Comparison of ENCODE assay signal across 14 cellular contexts in the genomic region with DNA sequence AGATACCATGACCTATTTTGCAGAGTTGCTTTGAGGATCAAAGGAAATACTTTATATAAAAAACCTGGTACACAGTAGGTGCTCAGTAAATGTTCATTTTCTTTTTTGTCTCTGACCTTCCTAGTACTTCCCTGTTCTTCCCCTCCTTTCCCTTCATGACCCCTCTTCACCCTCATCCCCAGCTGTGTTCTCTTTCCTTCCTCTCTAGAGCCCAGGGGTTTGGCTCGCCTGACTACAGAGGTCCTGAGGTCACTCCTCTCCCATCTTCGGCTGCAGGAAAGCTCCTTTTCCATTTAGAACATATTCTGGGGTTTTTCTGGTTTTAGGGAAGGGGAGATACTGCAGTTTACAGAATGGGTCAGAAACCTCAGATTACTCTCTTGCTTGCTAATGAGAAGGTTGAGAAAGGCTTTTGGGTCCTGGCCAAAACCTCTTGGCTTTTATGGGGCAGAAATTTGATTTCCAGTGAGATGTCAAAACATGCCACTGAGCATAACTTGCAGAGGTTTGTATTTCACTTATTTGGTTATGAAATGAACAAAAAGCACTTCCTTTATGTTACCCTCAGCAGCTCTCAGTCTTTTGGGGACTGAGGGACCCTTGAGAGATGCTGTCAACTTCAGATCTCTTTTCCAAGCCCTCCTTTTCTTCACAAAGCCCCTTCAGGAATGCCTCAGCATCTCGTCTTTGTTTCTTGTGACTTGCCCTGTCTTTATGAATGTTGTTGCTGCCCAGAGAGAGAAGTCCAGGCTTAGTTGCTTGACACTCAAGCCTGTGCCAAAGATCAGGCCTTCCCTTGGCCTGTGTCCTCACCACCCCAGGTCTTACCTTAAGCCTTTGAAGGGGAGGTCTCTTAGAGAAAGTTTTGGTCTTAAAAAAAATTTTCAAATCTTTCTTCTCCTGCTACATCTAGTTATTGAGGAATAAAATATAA.
DNase-seq lines count a peak whose midpoint lies in the region; ATAC-seq, FAIRE-seq and TF ChIP-seq lines count a peak whose summit lies in the region.
"Had no signal": no experiment of that assay in that cellular context is flagged by ENCODE, and none has a peak within 500 bp of the region (broad histone marks: within the 10 kb centered on the region; RNA-seq: fewer than 3 reads in every experiment).

No MANE protein-coding gene starts in this region.

- ATAC-seq in left cardiac atrium = peak; percentile 81 to 93
- ATAC-seq in stimulated activated naive CD8-positive, alpha-beta T cell treated with anti-CD3 and anti-CD28 coated beads, Interleukin-15, Interleukin-2, amounts not matched to agents 100 U/mL and 50 U/mL, for 24 hours = no peak
- ATAC-seq: natural killer cell treated with Interleukin-12 subunit alpha and Interleukin-12 subunit beta and Interleukin-15 and Interleukin-18, amount 100 ng/mL, for 72 hours had no signal

- H3K36me3 ChIP-seq in GM23248 (ENCODE audit: low read depth) (no peaks in the 10 kb centered on the region), astrocyte (ENCODE audit: insufficient read depth, low read length) (no peaks in the 10 kb centered on the region), skeletal muscle satellite cell (ENCODE audit: insufficient read depth, low read length) (no peaks in the 10 kb centered on the region)
- H3K36me3 ChIP-seq: stomach had no signal

- no peaks in the 10 kb centered on the region for H3K27me3 Mint-ChIP-seq in astrocyte (ENCODE audit: low read depth, unreplicated experiment)
- H3K27me3 Mint-ChIP-seq in activated naive CD4-positive, alpha-beta T cell treated with anti-CD3 and anti-CD28 coated beads for 36 hours (ENCODE audit: low read depth) = peaks cover 8% of the 10 kb centered on the region

- H2AFZ ChIP-seq in GM23248 = peak overlapping the region; percentile 57
- H2AFZ ChIP-seq in astrocyte (ENCODE audit: low read depth, low read length) = peak overlapping the region; percentile 12

- H3K9me3 ChIP-seq in GM23248 (ENCODE audit: low read depth) (no peaks in the 10 kb centered on the region), astrocyte (ENCODE audit: insufficient read depth, low read depth, low read length) (no peaks in the 10 kb centered on the region), skeletal muscle satellite cell (replicated peaks; ENCODE audit: low read length) (no peaks in the 10 kb centered on the region)
- H3K9me3 ChIP-seq: stomach had no signal

- no peaks in the 10 kb centered on the region for H3K9me3 Mint-ChIP-seq in astrocyte (ENCODE audit: unreplicated experiment)
- no peaks in the 10 kb centered on the region for H3K9me3 Mint-ChIP-seq in activated naive CD4-positive, alpha-beta T cell treated with anti-CD3 and anti-CD28 coated beads for 36 hours
- H3K9me3 Mint-ChIP-seq: activated naive CD4-positive, alpha-beta T cell treated with anti-CD3 and anti-CD28 coated beads, Interleukin-2, amount 10 ng/mL, durations not matched to agents 7 days and 5 days; natural killer cell treated with Interleukin-12 subunit alpha and Interleukin-12 subunit beta and Interleukin-15 and Interleukin-18, amount 100 ng/mL, for 72 hours; T-helper 1 cell treated with Interleukin-12 subunit alpha and Interleukin-12 subunit beta and Interleukin-4 antibody, amounts not matched to agents 30 μg/mL and 1 μg/mL, for 36 hours had no signal

- H4K20me1 ChIP-seq in GM23248 (ENCODE audit: insufficient read depth) = no peaks in the 10 kb centered on the region
- no peaks in the 10 kb centered on the region for H4K20me1 ChIP-seq in astrocyte (ENCODE audit: insufficient read depth, low read length)

- H3K4me3 Mint-ChIP-seq in astrocyte (ENCODE audit: unreplicated experiment) = no peak overlapping the region
- no peak overlapping the region for H3K4me3 Mint-ChIP-seq in activated naive CD4-positive, alpha-beta T cell treated with anti-CD3 and anti-CD28 coated beads for 36 hours
- H3K4me3 Mint-ChIP-seq: activated naive CD4-positive, alpha-beta T cell treated with anti-CD3 and anti-CD28 coated beads, Interleukin-2, amount 10 ng/mL, durations not matched to agents 7 days and 5 days; natural killer cell treated with Interleukin-12 subunit alpha and Interleukin-12 subunit beta and Interleukin-15 and Interleukin-18, amount 100 ng/mL, for 72 hours; T-helper 1 cell treated with Interleukin-12 subunit alpha and Interleukin-12 subunit beta and Interleukin-4 antibody, amounts not matched to agents 30 μg/mL and 1 μg/mL, for 36 hours had no signal

- H3K4me2 ChIP-seq in GM23248 (ENCODE audit: unreplicated experiment) (no peak overlapping the region), astrocyte (ENCODE audit: low read length) (no peak overlapping the region), skeletal muscle satellite cell (ENCODE audit: low read length) (peak overlapping the region; percentile 63)

- peak overlapping the region; percentile 62 for H3K27ac Mint-ChIP-seq in astrocyte (ENCODE audit: unreplicated experiment)
- H3K27ac Mint-ChIP-seq in activated naive CD4-positive, alpha-beta T cell treated with anti-CD3 and anti-CD28 coated beads for 36 hours = no peak overlapping the region
- H3K27ac Mint-ChIP-seq: activated naive CD4-positive, alpha-beta T cell treated with anti-CD3 and anti-CD28 coated beads, Interleukin-2, amount 10 ng/mL, durations not matched to agents 7 days and 5 days; T-helper 1 cell treated with Interleukin-12 subunit alpha and Interleukin-12 subunit beta and Interleukin-4 antibody, amounts not matched to agents 30 μg/mL and 1 μg/mL, for 36 hours had no signal

- H3K79me2 ChIP-seq in GM23248 (ENCODE audit: insufficient read depth) (no peaks in the 10 kb centered on the region), astrocyte (ENCODE audit: insufficient read depth, low read length) (no peaks in the 10 kb centered on the region)

- H3K4me1 ChIP-seq in GM23248 (ENCODE audit: insufficient read depth) (peaks cover 12% of the 10 kb centered on the region), astrocyte (ENCODE audit: insufficient read depth, low read length) (no peaks in the 10 kb centered on the region), skeletal muscle satellite cell (ENCODE audit: control insufficient read depth, insufficient read depth, low read length) (peaks cover 32% of the 10 kb centered on the region)

- no peaks in the 10 kb centered on the region for H3K27me3 ChIP-seq in GM23248 (replicated peaks; ENCODE audit: insufficient read depth)
- no peaks in the 10 kb centered on the region for H3K27me3 ChIP-seq in astrocyte (ENCODE audit: insufficient read depth, low read length)
- H3K27me3 ChIP-seq in skeletal muscle satellite cell (ENCODE audit: control insufficient read depth, insufficient read depth, low read length) = no peaks in the 10 kb centered on the region
- H3K27me3 ChIP-seq: stomach had no signal

- in situ Hi-C loops in GM23248 (cut with MboI) = no loop called here

- H3K4me3 ChIP-seq in GM23248 (no peak overlapping the region), astrocyte (ENCODE audit: insufficient read depth, low read depth, low read length) (no peak overlapping the region), skeletal muscle satellite cell (ENCODE audit: low read length) (no peak overlapping the region)
- H3K4me3 ChIP-seq: stomach had no signal

- peak; percentile 68 for DNase-seq in GM23248
- DNase-seq in astrocyte (ENCODE audit: low read depth) = peak; percentile 53
- DNase-seq in left cardiac atrium = no peak
- DNase-seq in iPS-NIHi11 (ENCODE audit: low spot score) = no peak
- DNase-seq in NCI-H345 treated with DMSO at 0.1 percent for 48 hours (lab: John Stamatoyannopoulos, UW; ENCODE audit: unreplicated experiment) = no peak
- no peak for DNase-seq in activated naive CD4-positive, alpha-beta T cell treated with anti-CD3 and anti-CD28 coated beads for 36 hours
- DNase-seq in stimulated activated naive CD8-positive, alpha-beta T cell treated with anti-CD3 and anti-CD28 coated beads, Interleukin-15, Interleukin-2, amounts not matched to agents 100 U/mL and 50 U/mL, for 24 hours = no peak
- DNase-seq: activated CD4-positive, alpha-beta T cell treated with anti-CD3 and anti-CD28 coated beads, Interleukin-2, amount 50 U/mL, for 48 hours; activated naive CD4-positive, alpha-beta T cell treated with anti-CD3 and anti-CD28 coated beads, Interleukin-2, amount 10 ng/mL, durations not matched to agents 7 days and 5 days; NCI-H1417; stomach had no signal

- no peaks in the 10 kb centered on the region for H3K9me2 ChIP-seq in GM23248 (ENCODE audit: insufficient read depth)

- peaks cover 24% of the 10 kb centered on the region for H3K4me1 Mint-ChIP-seq in astrocyte (ENCODE audit: low read depth, unreplicated experiment)
- no peaks in the 10 kb centered on the region for H3K4me1 Mint-ChIP-seq in activated naive CD4-positive, alpha-beta T cell treated with anti-CD3 and anti-CD28 coated beads for 36 hours (ENCODE audit: low read depth)
- H3K4me1 Mint-ChIP-seq: activated naive CD4-positive, alpha-beta T cell treated with anti-CD3 and anti-CD28 coated beads, Interleukin-2, amount 10 ng/mL, durations not matched to agents 7 days and 5 days had no signal

- intact Hi-C loops in left cardiac atrium (cut with DNase I) = loop anchor here (10.0 kb wide), 2 partner anchors 66 to 124 kb away; partner anchors contain the start of gene TPM1 (in 1 of the 2)
- intact Hi-C loops in activated naive CD4-positive, alpha-beta T cell treated with anti-CD3 and anti-CD28 coated beads for 36 hours (cut with micrococcal nuclease) = no loop called here

- no peak overlapping the region for H3K9ac ChIP-seq in GM23248
- H3K9ac ChIP-seq in astrocyte (ENCODE audit: low read length) = no peak overlapping the region
- H3K9ac ChIP-seq in skeletal muscle satellite cell (ENCODE audit: low read depth, low read length) = peak overlapping the region; percentile 58

- CTCF ChIA-PET in activated naive CD4-positive, alpha-beta T cell treated with anti-CD3 and anti-CD28 coated beads for 36 hours (lab: Charles Lee) = no interaction called here

- no peak overlapping the region for H3K27ac ChIP-seq in GM23248
- H3K27ac ChIP-seq in astrocyte (ENCODE audit: low read depth, low read length) = no peak overlapping the region

- no peak for FAIRE-seq in astrocyte (lab: Jason Lieb, UNC)

- H3K36me3 Mint-ChIP-seq in astrocyte (ENCODE audit: low read depth, unreplicated experiment) = peaks cover 2% of the 10 kb centered on the region
- no peaks in the 10 kb centered on the region for H3K36me3 Mint-ChIP-seq in activated naive CD4-positive, alpha-beta T cell treated with anti-CD3 and anti-CD28 coated beads for 36 hours (ENCODE audit: low read depth)
- H3K36me3 Mint-ChIP-seq: activated naive CD4-positive, alpha-beta T cell treated with anti-CD3 and anti-CD28 coated beads, Interleukin-2, amount 10 ng/mL, durations not matched to agents 7 days and 5 days; natural killer cell treated with Interleukin-12 subunit alpha and Interleukin-12 subunit beta and Interleukin-15 and Interleukin-18, amount 100 ng/mL, for 72 hours had no signal

- peaks cover 14% of the 10 kb centered on the region; the same call in 1 of the 2 replicates for H3F3A ChIP-seq in GM23248 (ENCODE audit: insufficient read depth)

- whole genome bisulfite sequencing in GM23248 (ENCODE audit: low coverage in 1 of 2, low lambda C conversion rate in 2 of 2, missing lambda C conversion rate in 2 of 2), 2 experiments = 60 to 65% methylated on average over 3 of the region's 3 CpGs

- no peak for TF ChIP-seq CTCF in astrocyte (IDR thresholded peaks at IDR 0.05; ENCODE audit: insufficient read depth, low read depth, low read length)

Comparison
In these comparisons a context has a peak if more than half of its experiments do, and no peak if none do; other contexts are left out.
1. DNase-seq: peak in GM23248 (single experiment) and astrocyte (single experiment); none in left cardiac atrium (single experiment), iPS-NIHi11 (single experiment), NCI-H345 treated with DMSO at 0.1 percent for 48 hours (single experiment), activated naive CD4-positive, alpha-beta T cell treated with anti-CD3 and anti-CD28 coated beads for 36 hours (single experiment) and stimulated activated naive CD8-positive, alpha-beta T cell treated with anti-CD3 and anti-CD28 coated beads, Interleukin-15, Interleukin-2, amounts not matched to agents 100 U/mL and 50 U/mL, for 24 hours (single experiment).